In the genomic region with DNA sequence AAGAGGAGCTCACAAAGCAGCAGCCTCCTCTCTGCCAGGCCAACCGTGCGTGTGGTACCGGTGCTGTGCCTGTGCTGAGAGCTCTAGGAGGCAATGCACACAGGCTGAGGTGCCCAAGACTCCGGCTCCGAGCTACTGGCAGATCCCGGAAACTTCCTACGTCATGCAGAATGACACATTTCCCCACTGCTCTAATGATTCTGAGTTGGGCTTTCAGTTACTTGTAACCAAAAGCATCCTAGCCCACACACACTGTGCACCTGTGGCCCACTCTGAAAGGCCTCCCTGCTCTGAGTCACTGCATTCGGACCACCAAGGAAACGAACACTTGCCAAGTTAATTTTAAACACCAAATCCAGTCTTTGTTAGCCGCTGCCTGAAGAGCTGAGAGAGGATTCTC, we compare ENCODE assay signal across 20 cellular contexts. TPM values are rescaled to one million over a fixed set of nuclear protein-coding genes. Genes with fewer than 3 reads are reported as not detected.
A peak's percentile ranks its signal among the peaks of the same experiment; 100 is the strongest.
DNase-seq lines count a peak whose midpoint lies in the region; ATAC-seq and TF ChIP-seq lines count a peak whose summit lies in the region.
"Had no signal": no experiment of that assay in that cellular context is flagged by ENCODE, and none has a peak within 500 bp of the region (broad histone marks: within the 10 kb centered on the region; RNA-seq: fewer than 3 reads in every experiment).

No MANE protein-coding gene starts in this region.

- peaks cover 0 to 74% of the 10 kb centered on the region in 2 donors for H3K36me3 ChIP-seq in psoas muscle (ENCODE audit: insufficient read depth in 1 of 2, low read depth in 1 of 2)

- no peaks in the 10 kb centered on the region for H3K27me3 ChIP-seq in psoas muscle (ENCODE audit: insufficient read depth in 3 of 3, low read length in 2 of 3)
- H3K27me3 ChIP-seq: Peyer's patch had no signal

- H3K27ac ChIP-seq in psoas muscle: peak overlapping the region; percentile 70
- H3K27ac ChIP-seq: Peyer's patch had no signal

- in situ Hi-C loops in astrocyte of the spinal cord (cut with HindIII; ENCODE audit: low sequenced_read_pairs): no loop called here

- H3K4me1 ChIP-seq in psoas muscle: peaks cover 32% of the 10 kb centered on the region
- H3K4me1 ChIP-seq: Peyer's patch had no signal

- H3K9me3 ChIP-seq in psoas muscle: no peaks in the 10 kb centered on the region
- H3K9me3 ChIP-seq: Peyer's patch, SK-N-SH had no signal

- intact Hi-C loops in head of caudate nucleus (cut with DNase I): no loop called here
- intact Hi-C loops in psoas muscle (cut with DNase I): loop anchor here in 1 of 2 donors (5.0 kb wide), 1 partner anchor 994 kb away; no protein-coding TSS in a partner anchor

- TF ChIP-seq CTCF in astrocyte of the spinal cord (IDR thresholded peaks at IDR 0.05; ENCODE audit: low read depth, low read length) (no peak), psoas muscle (IDR thresholded peaks at IDR 0.05) (no peak)

- WGBS in psoas muscle, 3 donors: 46 to 67% (median 49%) methylated on average over 10 of the region's 10 CpGs

- H3K4me3 ChIP-seq in astrocyte of the spinal cord (ENCODE audit: low read depth, low read length): no peak overlapping the region
- no peak overlapping the region for H3K4me3 ChIP-seq in psoas muscle
- H3K4me3 ChIP-seq: Peyer's patch had no signal

- peak; percentile 52 to 81 (median 62) for ATAC-seq in psoas muscle
- ATAC-seq in GM21723 (IDR thresholded peaks at IDR 0.05; ENCODE audit: unreplicated experiment): no peak
- ATAC-seq: activated T-helper 17 cell treated with anti-CD3 and anti-CD28 coated beads, Interleukin-2, amount 50 U/mL, for 72 hours; naive thymus-derived CD8-positive, alpha-beta T cell had no signal

- DNase-seq in LHCN-M2 (ENCODE audit: low read depth) (peak; percentile 59), astrocyte of the spinal cord (ENCODE audit: low read depth, low spot score) (peak; percentile 91), head of caudate nucleus (peak in 40 of 42 donors; percentile 29 to 86 (median 54)), psoas muscle (peak in 1 of 2 donors; percentile 51), NCI-H510A treated with DMSO at 0.1 percent for 48 hours (lab: John Stamatoyannopoulos, UW) (no peak), cerebellar cortex (ENCODE audit: low spot score) (no peak), GM19240 (ENCODE audit: insufficient read length, low spot score) (no peak)
- DNase-seq: CD4-positive, alpha-beta T cell; DMS153; kidney; naive thymus-derived CD8-positive, alpha-beta T cell; NCI-H187; NCI-H345; Peyer's patch; SK-N-SH had no signal

RNA-seq across cellular contexts. Expression of a gene that starts 9.3 kb away (rescaled TPM):
- total RNA-seq in LHCN-M2 (2014; rRNA removed) (under 0.01 TPM in 1 of 2 replicates, not detected in the other), psoas muscle (not detected)
- polyA plus RNA-seq in LHCN-M2 (2012): not detected
- polyA plus RNA-seq in psoas muscle: not detected
- total RNA-seq: activated T-helper 17 cell treated with anti-CD3 and anti-CD28 coated beads, Interleukin-2, amount 50 U/mL, for 72 hours; CD4-positive, alpha-beta T cell; naive thymus-derived CD8-positive, alpha-beta T cell; renal cortical epithelial cell had no signal
- polyA plus RNA-seq: IgD-negative memory B cell; naive thymus-derived CD8-positive, alpha-beta T cell; SK-N-SH; thymus had no signal

Comparison
In these comparisons a context has a peak if more than half of its experiments do, and no peak if none do; other contexts are left out.
1. DNase-seq: peak in LHCN-M2 (single experiment), astrocyte of the spinal cord (single experiment) and head of caudate nucleus (40 of 42); none in NCI-H510A treated with DMSO at 0.1 percent for 48 hours (single experiment), cerebellar cortex (single experiment) and GM19240 (single experiment).